Comparison of ENCODE assay signal across 8 cellular contexts in genomic region chr18:46071615-46071893, GRCh38. TPM values are rescaled to one million over a fixed set of nuclear protein-coding genes. Genes with fewer than 3 reads are reported as not detected.
DNase-seq lines count a peak whose midpoint lies in the region; ATAC-seq and TF ChIP-seq lines count a peak whose summit lies in the region.

No MANE protein-coding gene starts in this region.

- intact Hi-C loops in ascending aorta (cut with DNase I) (loop anchor here (5.0 to 10.0 kb wide), 3 partner anchors 44 to 407 kb away; partner anchors contain the start of gene EPG5), testis (cut with DNase I; ENCODE audit: low total_unique reads) (no loop called here)

- 2 to 4% methylated on average over 14 to 15 of the region's 17 CpGs for WGBS in testis, 2 donors

- TF ChIP-seq POLR2A in testis (IDR thresholded peaks at IDR 0.05): no peak

- ATAC-seq in HG03103 (IDR thresholded peaks at IDR 0.05; ENCODE audit: low read depth, unreplicated experiment): peak; percentile 23

- H3K9me3 ChIP-seq in ascending aorta (no peaks in the 10 kb centered on the region), testis (no peaks in the 10 kb centered on the region)

- H3K27me3 ChIP-seq in GM06990 (replicated peaks; ENCODE audit: control insufficient read depth, insufficient read depth, low read length) (no peaks in the 10 kb centered on the region), ascending aorta (no peaks in the 10 kb centered on the region), testis (no peaks in the 10 kb centered on the region)

- H3K36me3 ChIP-seq in GM06990 (ENCODE audit: control insufficient read depth, insufficient read depth, low read length) (no peaks in the 10 kb centered on the region; the same call in 1 of the 2 replicates), ascending aorta (no peaks in the 10 kb centered on the region), testis (ENCODE audit: low read depth, missing control alignments) (no peaks in the 10 kb centered on the region)

- DNase-seq in GM06990 (ENCODE audit: extremely low read depth, insufficient read length) (peak; percentile 33), ascending aorta (ENCODE audit: low spot score in 2 of 2) (no peak), left kidney (ENCODE audit: low read depth, low spot score) (peak; percentile 47), testis (no peak), NOMO-1 (lab: John Stamatoyannopoulos, UW; ENCODE audit: unreplicated experiment in 2 of 2) (no peak), T-helper 9 cell (no peak), NCI-H1930 (lab: John Stamatoyannopoulos, UW) (no peak)

- peaks cover 4 to 8% of the 10 kb centered on the region in 2 donors for H3K4me1 ChIP-seq in ascending aorta
- H3K4me1 ChIP-seq in testis: peaks cover 9% of the 10 kb centered on the region

- TF ChIP-seq CTCF in GM06990 (IDR thresholded peaks at IDR 0.05; ENCODE audit: insufficient read depth, low read length, poor library complexity, severe bottlenecking): no peak
- no peak for TF ChIP-seq CTCF in ascending aorta (IDR thresholded peaks at IDR 0.05)
- no peak for TF ChIP-seq CTCF in testis (IDR thresholded peaks at IDR 0.05)

- H3K4me3 ChIP-seq in GM06990 (replicated peaks; ENCODE audit: low read depth, low read length): peak overlapping the region; percentile 66
- peak overlapping the region; percentile 71 to 92 for H3K4me3 ChIP-seq in ascending aorta
- peak overlapping the region; percentile 59 to 75 for H3K4me3 ChIP-seq in testis

- H3K27ac ChIP-seq in ascending aorta (peak overlapping the region; percentile 50 to 58), testis (no peak overlapping the region)

RNA-seq across cellular contexts. Expression of gene PSTPIP2, which starts 0.5 kb away (rescaled TPM):
- total RNA-seq in ascending aorta: 1.6 TPM
- total RNA-seq in testis: 1 to 10 TPM; 3.5 to 5.0 TPM
- polyA plus RNA-seq in testis (ENCODE audit: insufficient read depth, low read depth, low replicate concordance): 2.5 TPM

RNA-seq across cellular contexts. Expression of gene ATP5F1A, which starts 26.5 kb away (rescaled TPM):
- total RNA-seq in ascending aorta: 273 TPM
- 100 to 1,000 TPM; 479 to 592 TPM for total RNA-seq in testis
- polyA plus RNA-seq in testis (ENCODE audit: insufficient read depth, low read depth, low replicate concordance): 430 TPM

RNA-seq across cellular contexts. Expression of gene HAUS1, which starts 32.6 kb away (rescaled TPM):
- total RNA-seq in ascending aorta (5.0 TPM), testis (10 to 100 TPM; 20.5 to 31.1 TPM)
- polyA plus RNA-seq in testis (ENCODE audit: insufficient read depth, low read depth, low replicate concordance): 25.0 TPM

Comparison
In these comparisons a context has a peak if more than half of its experiments do, and no peak if none do; other contexts are left out.
1. DNase-seq: peak in GM06990 (single experiment) and left kidney (single experiment); none in ascending aorta (0 of 2), testis (single experiment), NOMO-1 (0 of 2), T-helper 9 cell (single experiment) and NCI-H1930 (0 of 2).
2. H3K27ac ChIP-seq: peak in ascending aorta (2 of 2); none in testis (0 of 2).
3. Peak in every context shown above with its lines, with median percentiles within 50 percentile points of each other: H3K4me3 ChIP-seq.